In genomic region chr1:25561426-25562100, GRCh38 we compare ENCODE assay signal across 10 cellular contexts. TPM values are rescaled to one million over a fixed set of nuclear protein-coding genes. Genes with fewer than 3 reads are reported as not detected.
DNase-seq lines count a peak whose midpoint lies in the region; ATAC-seq, FAIRE-seq and TF ChIP-seq lines count a peak whose summit lies in the region.
"Had no signal": no experiment of that assay in that cellular context is flagged by ENCODE, and none has a peak within 500 bp of the region (broad histone marks: within the 10 kb centered on the region; RNA-seq: fewer than 3 reads in every experiment).

No MANE protein-coding gene starts in this region.

- H3K9me3 ChIP-seq in T-helper 17 cell (ENCODE audit: control insufficient read depth, low read length, poor library complexity, severe bottlenecking) (no peaks in the 10 kb centered on the region), spleen (no peaks in the 10 kb centered on the region), Karpas-422 (ENCODE audit: low read length) (no peaks in the 10 kb centered on the region)

- DNase-seq in GM19239 (ENCODE audit: insufficient read length, low spot score) (no peak), T-helper 17 cell (no peak), spleen (no peak), Karpas-422 (no peak), lower leg skin (ENCODE audit: low spot score in 2 of 2) (no peak), foreskin melanocyte (no peak), HEK293T (ENCODE audit: extremely low spot score) (no peak)
- no peak for DNase-seq in effector memory CD8-positive, alpha-beta T cell
- DNase-seq: Right ventricle myocardium superior had no signal

- H3K4me3 ChIP-seq in spleen (no peak overlapping the region), Karpas-422 (ENCODE audit: low read length) (no peak overlapping the region), lower leg skin (ENCODE audit: low read depth, poor library complexity, severe bottlenecking) (no peak overlapping the region)

- peak; percentile 54 for FAIRE-seq in GM19239 (lab: Jason Lieb, UNC)

- no peaks in the 10 kb centered on the region for H3K9me3 Mint-ChIP-seq in effector memory CD8-positive, alpha-beta T cell
- H3K9me3 Mint-ChIP-seq: nephron had no signal

- H3K4me1 ChIP-seq in spleen (peaks cover 76 to 100% (median 98%) of the 10 kb centered on the region in 6 donors), Karpas-422 (ENCODE audit: low read length) (peaks cover 36% of the 10 kb centered on the region)

- H3K4me3 Mint-ChIP-seq in T-helper 17 cell, result peak overlapping the region; percentile 93
- H3K4me3 Mint-ChIP-seq in effector memory CD8-positive, alpha-beta T cell, result peak overlapping the region; percentile 86 to 90
- H3K4me3 Mint-ChIP-seq: nephron had no signal

- ATAC-seq in T-helper 17 cell, result no peak
- ATAC-seq in effector memory CD8-positive, alpha-beta T cell (replicated peaks), result peak; percentile 12

- 31 to 47% (median 46%) methylated on average over 8 of the region's 8 CpGs for WGBS in spleen, 5 donors
- 40 to 50% methylated on average over 8 of the region's 8 CpGs for WGBS in lower leg skin, 2 donors

- no peak for TF ChIP-seq POLR2A in spleen (IDR thresholded peaks at IDR 0.05)
- TF ChIP-seq POLR2A in lower leg skin (IDR thresholded peaks at IDR 0.05), result no peak

- no peak overlapping the region for H2AFZ ChIP-seq in Karpas-422 (ENCODE audit: low read length)

- intact Hi-C loops in spleen (cut with DNase I; ENCODE audit: low total_unique reads) (no loop called here), lower leg skin (cut with DNase I; ENCODE audit: low total_unique reads) (no loop called here)

- peaks cover 0 to 94% (median 16%) of the 10 kb centered on the region in 6 donors for H3K36me3 ChIP-seq in spleen
- H3K36me3 ChIP-seq in Karpas-422 (ENCODE audit: insufficient read depth, low read length), result no peaks in the 10 kb centered on the region

- H3K27ac ChIP-seq in spleen (peak overlapping the region; percentile 66 to 92 (median 86)), Karpas-422 (ENCODE audit: low read length) (no peak overlapping the region)

- no peaks in the 10 kb centered on the region for H3K79me2 ChIP-seq in Karpas-422 (ENCODE audit: low read length)

- POLR2A ChIA-PET in HEK293T (lab: Yijun Ruan, JAX), result no interaction called here

- peaks cover 59% of the 10 kb centered on the region for H3K4me1 Mint-ChIP-seq in T-helper 17 cell
- peaks cover 49 to 57% of the 10 kb centered on the region in 2 donors for H3K4me1 Mint-ChIP-seq in effector memory CD8-positive, alpha-beta T cell (ENCODE audit: low read depth in 2 of 2)

- H3K27ac Mint-ChIP-seq in T-helper 17 cell, result peak overlapping the region; percentile 95
- peak overlapping the region; percentile 92 to 96 for H3K27ac Mint-ChIP-seq in effector memory CD8-positive, alpha-beta T cell
- H3K27ac Mint-ChIP-seq: nephron had no signal

- CTCF ChIA-PET in HEK293T (lab: Yijun Ruan, JAX), result no interaction called here

- no peaks in the 10 kb centered on the region for H4K20me1 ChIP-seq in Karpas-422 (ENCODE audit: insufficient read depth, low read depth, low read length)

- H3K36me3 Mint-ChIP-seq in T-helper 17 cell (ENCODE audit: low read depth), result peaks cover 5% of the 10 kb centered on the region
- peaks cover 10% of the 10 kb centered on the region for H3K36me3 Mint-ChIP-seq in effector memory CD8-positive, alpha-beta T cell (ENCODE audit: insufficient read depth)

- no peaks in the 10 kb centered on the region for H3K27me3 ChIP-seq in spleen (replicated peaks in 1 of 7)
- H3K27me3 ChIP-seq in Karpas-422 (ENCODE audit: low read length), result no peaks in the 10 kb centered on the region

- TF ChIP-seq CTCF in spleen (IDR thresholded peaks at IDR 0.05 in 8 of 11, conservative IDR thresholded peaks at IDR 0.05 in 3 of 11) (no peak), lower leg skin (IDR thresholded peaks at IDR 0.05) (no peak)

- H3K9me2 ChIP-seq in Karpas-422 (replicated peaks; ENCODE audit: insufficient read depth, low read length), result no peaks in the 10 kb centered on the region

- no peak overlapping the region for H3K9ac ChIP-seq in Karpas-422 (ENCODE audit: low read length)

- H3K27me3 Mint-ChIP-seq in T-helper 17 cell, result no peaks in the 10 kb centered on the region
- H3K27me3 Mint-ChIP-seq in effector memory CD8-positive, alpha-beta T cell, result no peaks in the 10 kb centered on the region

- no peak overlapping the region for H3K4me2 ChIP-seq in Karpas-422 (ENCODE audit: low read depth, low read length, poor library complexity, severe bottlenecking)

TF ChIP-seq in HEK293T, 16 proteins besides CTCF, POLR2A, EP300 and RAD21:
- TF ChIP-seq L3MBTL2 (conservative IDR thresholded peaks at IDR 0.05), result no peak
- TF ChIP-seq ARNT (IDR thresholded peaks at IDR 0.05), result no peak
- no peak for TF ChIP-seq ELF4 (IDR thresholded peaks at IDR 0.05)
- TF ChIP-seq FOXM1 (IDR thresholded peaks at IDR 0.05; ENCODE audit: borderline replicate concordance), result no peak
- TF ChIP-seq SUZ12 (IDR thresholded peaks at IDR 0.05), result no peak
- TF ChIP-seq FOXA1 (IDR thresholded peaks at IDR 0.05), result no peak
- no peak for TF ChIP-seq ZNF384 (IDR thresholded peaks at IDR 0.05)
- TF ChIP-seq SP1 (IDR thresholded peaks at IDR 0.05), result no peak
- TF ChIP-seq NFRKB (IDR thresholded peaks at IDR 0.05), result no peak
- no peak for TF ChIP-seq HDGF (IDR thresholded peaks at IDR 0.05; ENCODE audit: borderline replicate concordance)
- no peak for TF ChIP-seq PKNOX1 (IDR thresholded peaks at IDR 0.05)
- no peak for TF ChIP-seq CTBP1 (IDR thresholded peaks at IDR 0.05; ENCODE audit: borderline replicate concordance)
- no peak for TF ChIP-seq LEF1 (IDR thresholded peaks at IDR 0.05; ENCODE audit: borderline replicate concordance)

RNA-seq across cellular contexts. Expression of gene LDLRAP1, which starts 18.2 kb away (rescaled TPM):
- total RNA-seq in T-helper 17 cell (10 to 100 TPM; 90.3 to 96.6 TPM), spleen (100 to 1,000 TPM in 1 of 7 donors, 10 to 100 TPM in 6; 62.6 to 105 (median 82.3) TPM), lower leg skin (10 to 100 TPM; 26.9 to 36.7 (median 27.2) TPM)
- 10 to 100 TPM; 21.7 to 45.9 (median 28.4) TPM for polyA plus RNA-seq in spleen
- not detected in 2 replicates for total RNA-seq in Karpas-422 (2014; rRNA removed; shearing (Covaris generic); ENCODE audit: low replicate concordance)

RNA-seq across cellular contexts. Expression of gene MAN1C1, which starts 55.0 kb away (rescaled TPM):
- total RNA-seq in T-helper 17 cell (10 to 100 TPM; 16.9 to 27.3 TPM), spleen (10 to 100 TPM; 25.0 to 54.3 (median 47.2) TPM), lower leg skin (1 to 10 TPM; 5.9 to 7.3 (median 6.6) TPM)
- 1 to 10 TPM; 4.6 to 7.0 (median 6.9) TPM for polyA plus RNA-seq in spleen
- not detected in 2 replicates for total RNA-seq in Karpas-422 (2014; rRNA removed; shearing (Covaris generic); ENCODE audit: low replicate concordance)

Comparison
In these comparisons a context has a peak if more than half of its experiments do, and no peak if none do; other contexts are left out.
1. RNA of gene LDLRAP1, which starts 18.2 kb away (total RNA-seq): 90.3 to 96.6 TPM in T-helper 17 cell, 62.6 to 105 TPM in spleen and 26.9 to 36.7 TPM in lower leg skin; not detected in Karpas-422; every median in the first group is over 10 times any median in the second.